Comparison of ENCODE assay signal across 8 cellular contexts in the genomic region with DNA sequence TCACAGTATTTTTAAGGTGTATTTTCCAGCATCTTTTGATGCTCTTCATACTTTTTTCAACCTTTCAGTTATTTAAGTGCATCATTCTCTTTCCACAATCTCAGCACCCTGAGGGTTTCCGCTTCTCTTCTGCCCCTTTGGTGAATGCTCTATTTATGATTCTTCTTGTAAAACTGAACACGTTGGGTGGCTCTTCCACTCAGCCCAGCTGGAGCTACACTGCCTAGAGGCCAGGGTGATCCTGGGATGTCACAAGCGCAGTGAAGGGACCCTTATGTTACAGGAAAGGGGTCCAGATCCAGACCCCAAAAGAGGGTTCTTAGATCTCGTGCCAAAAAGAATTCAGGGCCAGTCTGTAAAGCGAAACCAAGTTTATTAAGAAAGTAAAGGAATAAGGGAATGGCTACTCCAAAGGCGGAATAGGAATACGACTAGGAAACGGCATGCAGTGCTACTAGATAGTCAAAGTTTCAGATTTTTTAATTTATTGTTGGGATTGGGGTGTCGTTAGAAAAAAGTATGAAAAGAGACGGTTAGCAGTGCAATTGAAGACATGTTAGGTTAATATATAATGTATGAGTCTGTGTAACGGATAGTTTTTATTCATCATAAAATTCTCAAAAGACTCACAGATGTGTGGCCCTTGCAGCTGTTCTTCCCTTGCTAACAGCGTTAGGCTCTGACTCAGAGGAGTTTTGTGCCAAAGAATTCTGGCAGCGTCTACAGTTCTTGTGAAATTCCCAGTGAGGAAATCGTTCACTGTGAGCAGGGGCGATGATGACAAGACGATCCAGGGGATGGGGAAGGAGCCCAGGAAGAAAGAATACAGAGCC. TPM values are rescaled to one million over a fixed set of nuclear protein-coding genes. Genes with fewer than 3 reads are reported as not detected.
DNase-seq lines count a peak whose midpoint lies in the region; ATAC-seq, FAIRE-seq and TF ChIP-seq lines count a peak whose summit lies in the region.

No MANE protein-coding gene starts in this region.

- H3K4me2 ChIP-seq in H9 (ENCODE audit: insufficient read depth, insufficient read length, low read length) = no peak overlapping the region

- TF ChIP-seq CTCF in H9 (conservative IDR thresholded peaks at IDR 0.05) = no peak
- no peak for TF ChIP-seq CTCF in left ventricle myocardium inferior (IDR thresholded peaks at IDR 0.05; ENCODE audit: borderline replicate concordance)
- TF ChIP-seq CTCF in nephron progenitor cell (IDR thresholded peaks at IDR 0.05) = no peak

- no peak overlapping the region for H2BK120ac ChIP-seq in H9 (ENCODE audit: low read depth, low read length, poor library complexity, severe bottlenecking)

- H2AFZ ChIP-seq in H9 (ENCODE audit: low read length) = no peak overlapping the region

- H2BK20ac ChIP-seq in H9 (ENCODE audit: low read depth, low read length, poor library complexity, severe bottlenecking) = no peak overlapping the region

- H3K27me3 Mint-ChIP-seq in H9 (ENCODE audit: low read depth) = no peaks in the 10 kb centered on the region
- peaks cover 7% of the 10 kb centered on the region for H3K27me3 Mint-ChIP-seq in nephron progenitor cell (ENCODE audit: low read depth, poor library complexity)

- H3K27ac ChIP-seq in H9 (ENCODE audit: insufficient read length, low read depth, low read length) (no peak overlapping the region), left ventricle myocardium inferior (replicated peaks) (peak overlapping the region; percentile 79), small intestine (ENCODE audit: low read depth in 1 of 2, low read length in 1 of 2) (peak overlapping the region in 1 of 2 donors; percentile 63)

- peaks cover 3 to 13% (median 10%) of the 10 kb centered on the region in 3 experiments; a peak in 4 of 7 replicates for H3K36me3 Mint-ChIP-seq in H9 (ENCODE audit: insufficient read depth in 1 of 3, low read depth in 3 of 3)
- H3K36me3 Mint-ChIP-seq in nephron progenitor cell (ENCODE audit: low read depth) = no peaks in the 10 kb centered on the region

- H3K27me3 ChIP-seq in H9 (ENCODE audit: insufficient read depth, low read length) (no peaks in the 10 kb centered on the region), left ventricle myocardium inferior (ENCODE audit: low read depth) (no peaks in the 10 kb centered on the region), small intestine (ENCODE audit: control insufficient read depth in 2 of 2, insufficient read depth in 2 of 2, low read length in 2 of 2) (no peaks in the 10 kb centered on the region)

- H2BK5ac ChIP-seq in H9 (ENCODE audit: insufficient read length, low read length) = no peak overlapping the region

- no peak overlapping the region; the same call in 1 of the 2 replicates for H2BK15ac ChIP-seq in H9 (ENCODE audit: low read depth, low read length)

- H3K79me2 ChIP-seq in H9 (ENCODE audit: insufficient read depth, low read length) = no peaks in the 10 kb centered on the region

- H2BK12ac ChIP-seq in H9 (ENCODE audit: insufficient read length, low read depth, low read length) = no peak overlapping the region

- no peak overlapping the region for H3K14ac ChIP-seq in H9 (ENCODE audit: insufficient read depth, low read length)

- H3K4me1 Mint-ChIP-seq in H9 (peaks cover 45 to 57% of the 10 kb centered on the region in 2 experiments), nephron progenitor cell (peaks cover 21% of the 10 kb centered on the region)

- no peak for ATAC-seq in HG02623 (IDR thresholded peaks at IDR 0.05; ENCODE audit: unreplicated experiment)
- ATAC-seq in HG03354 (IDR thresholded peaks at IDR 0.05; ENCODE audit: poor library complexity, severe bottlenecking, unreplicated experiment) = no peak

- no peak overlapping the region for H4K5ac ChIP-seq in H9 (ENCODE audit: insufficient read length, low read depth, low read length)

- H3K9me3 Mint-ChIP-seq in H9 = peaks cover 0 to 6% of the 10 kb centered on the region in 2 experiments; a peak in 2 of 5 replicates
- no peaks in the 10 kb centered on the region for H3K9me3 Mint-ChIP-seq in nephron progenitor cell

- H3K4me3 Mint-ChIP-seq in H9 (no peak overlapping the region), nephron progenitor cell (no peak overlapping the region)

- H3K56ac ChIP-seq in H9 (ENCODE audit: insufficient read length, low read depth, low read length) = no peak overlapping the region

- no peaks in the 10 kb centered on the region for H3K23me2 ChIP-seq in H9 (ENCODE audit: insufficient read length, low read depth, low read length, poor library complexity, severe bottlenecking)

- H3K36me3 ChIP-seq in left ventricle myocardium inferior (peaks cover 3% of the 10 kb centered on the region), small intestine (ENCODE audit: control insufficient read depth in 2 of 2, insufficient read depth in 2 of 2, low read length in 2 of 2) (no peaks in the 10 kb centered on the region)

- intact Hi-C loops in left ventricle myocardium inferior (cut with micrococcal nuclease) = no loop called here

- no peaks in the 10 kb centered on the region for H4K20me1 ChIP-seq in H9 (ENCODE audit: control insufficient read depth, insufficient read depth, insufficient read length)

- H3K23ac ChIP-seq in H9 (ENCODE audit: insufficient read length, low read depth, low read length) = no peak overlapping the region

- no peaks in the 10 kb centered on the region for H3K9me3 ChIP-seq in H9 (ENCODE audit: control insufficient read depth, low read depth, low read length)
- H3K9me3 ChIP-seq in left ventricle myocardium inferior (replicated peaks) = no peaks in the 10 kb centered on the region
- H3K9me3 ChIP-seq in small intestine (ENCODE audit: control insufficient read depth, low read depth) = no peaks in the 10 kb centered on the region

- H3K79me1 ChIP-seq in H9 (ENCODE audit: insufficient read depth, low read depth, low read length, poor library complexity, severe bottlenecking) = no peaks in the 10 kb centered on the region

- no peak overlapping the region for H3K9ac ChIP-seq in H9 (ENCODE audit: extremely low read depth, insufficient read length, low read length)

- H4K91ac ChIP-seq in H9 (ENCODE audit: insufficient read length, low read depth, low read length) = no peak overlapping the region

- H3K4ac ChIP-seq in H9 (ENCODE audit: low read depth, low read length) = no peak overlapping the region

- H2AK5ac ChIP-seq in H9 (ENCODE audit: insufficient read length, low read length) = no peak overlapping the region

- no peaks in the 10 kb centered on the region; the same call in 1 of the 2 replicates for H3K4me1 ChIP-seq in H9 (ENCODE audit: insufficient read depth, low read length)
- peaks cover 12% of the 10 kb centered on the region for H3K4me1 ChIP-seq in left ventricle myocardium inferior
- no peaks in the 10 kb centered on the region for H3K4me1 ChIP-seq in small intestine (ENCODE audit: control insufficient read depth in 2 of 2, insufficient read depth in 1 of 2, low read depth in 1 of 2, low read length in 1 of 2)

- DNase-seq in H9 = no peak
- DNase-seq in amniotic epithelial cell (ENCODE audit: low read depth) = peak; percentile 98
- peak; percentile 48 for DNase-seq in left ventricle myocardium inferior
- peak; percentile 13 for DNase-seq in small intestine
- DNase-seq in nephron progenitor cell = no peak
- no peak for DNase-seq in NOMO-1 (lab: John Stamatoyannopoulos, UW; ENCODE audit: unreplicated experiment in 2 of 2)

- WGBS in H9 (ENCODE audit: extremely low coverage, insufficient read length, low lambda C conversion rate) = 100% methylated on average over 2 of the region's 16 CpGs
- 54 to 56% (median 55%) methylated on average over 16 of the region's 16 CpGs for WGBS in small intestine, 3 donors

- no peak overlapping the region for H4K8ac ChIP-seq in H9 (replicated peaks; ENCODE audit: insufficient read length, low read depth, low read length)

- H3K27ac Mint-ChIP-seq in H9 (peak overlapping the region; percentile 63 to 90 (median 82)), nephron progenitor cell (no peak overlapping the region)

- FAIRE-seq in small intestine (lab: Jason Lieb, UNC) = no peak

- H3K18ac ChIP-seq in H9 (ENCODE audit: insufficient read length, low read depth, low read length) = no peak overlapping the region

- H3K4me3 ChIP-seq in left ventricle myocardium inferior (peak overlapping the region; percentile 41), small intestine (ENCODE audit: low read depth in 1 of 2, low read length in 2 of 2) (no peak overlapping the region)

- H3T11ph ChIP-seq in H9 (ENCODE audit: low read length) = no peak overlapping the region

RNA-seq across cellular contexts. Expression of gene ERVH48-1, which starts 14.4 kb away (rescaled TPM):
- 234 and 238 TPM in 2 replicates for total RNA-seq in H9 (2021)
- total RNA-seq in left ventricle myocardium inferior = not detected
- not detected for polyA plus RNA-seq in small intestine

RNA-seq across cellular contexts. Expression of gene PKNOX1, which starts 34.6 kb away (rescaled TPM):
- total RNA-seq in H9 (2021) (38.1 and 43.4 TPM in 2 replicates), left ventricle myocardium inferior (9.7 TPM)
- polyA plus RNA-seq in small intestine = 1 to 10 TPM; 4.7 to 6.8 (median 5.1) TPM

RNA-seq across cellular contexts. Expression of gene NDUFV3, which starts 46.7 kb away (rescaled TPM):
- total RNA-seq in H9 (2021) (32.6 and 35.6 TPM in 2 replicates), left ventricle myocardium inferior (52.0 TPM)
- polyA plus RNA-seq in small intestine = 10 to 100 TPM; 15.9 to 20.1 (median 18.6) TPM

Comparison
In these comparisons a context has a peak if more than half of its experiments do, and no peak if none do; other contexts are left out.
1. DNase-seq: peak in amniotic epithelial cell (single experiment), left ventricle myocardium inferior (single experiment) and small intestine (single experiment); none in H9 (single experiment), nephron progenitor cell (single experiment) and NOMO-1 (0 of 2).
2. RNA of gene ERVH48-1, which starts 14.4 kb away (total RNA-seq): 234 to 238 TPM in H9; not detected in left ventricle myocardium inferior (single experiment); every median in the first group is over 100 times any median in the second.